ENCODE assay signal across 8 cellular contexts in genomic region chr16:3182608-3183444, GRCh38. TPM values are rescaled to one million over a fixed set of nuclear protein-coding genes. Genes with fewer than 3 reads are reported as not detected.
DNase-seq lines count a peak whose midpoint lies in the region; ATAC-seq and TF ChIP-seq lines count a peak whose summit lies in the region.

No MANE protein-coding gene starts in this region.

- DNase-seq in CD4-positive, alpha-beta T cell: peak in 4 of 10 experiments; percentile 16 to 35 (median 26)
- DNase-seq in HT1080 (ENCODE audit: low read depth): peak; percentile 87
- peak; percentile 77 for DNase-seq in activated CD4-positive, alpha-beta memory T cell treated with anti-CD3 and anti-CD28 coated beads for 36 hours
- no peak for DNase-seq in esophagus muscularis mucosa (ENCODE audit: extremely low spot score)
- no peak for DNase-seq in T-helper 9 cell
- DNase-seq in Karpas-422: no peak
- no peak for DNase-seq in GM19238 (ENCODE audit: insufficient read length, low spot score)

- no peak overlapping the region for H3K4me2 ChIP-seq in Karpas-422 (ENCODE audit: low read depth, low read length, poor library complexity, severe bottlenecking)

- peak; percentile 45 for ATAC-seq in CD4-positive, alpha-beta T cell (ENCODE audit: poor library complexity)

- no peaks in the 10 kb centered on the region for H3K9me2 ChIP-seq in Karpas-422 (replicated peaks; ENCODE audit: insufficient read depth, low read length)

- H3K9me3 Mint-ChIP-seq in CD4-positive, alpha-beta T cell: peaks cover 4% of the 10 kb centered on the region
- no peaks in the 10 kb centered on the region for H3K9me3 Mint-ChIP-seq in activated CD4-positive, alpha-beta memory T cell treated with anti-CD3 and anti-CD28 coated beads for 36 hours

- peak; percentile 38 for TF ChIP-seq CTCF in CD4-positive, alpha-beta T cell (IDR thresholded peaks at IDR 0.05)
- TF ChIP-seq CTCF in esophagus muscularis mucosa (IDR thresholded peaks at IDR 0.05): peak in 1 of 3 experiments; percentile 24

- intact Hi-C loops in CD4-positive, alpha-beta T cell (cut with DNase I, micrococcal nuclease): loop anchor here (5.0 to 10.0 kb wide), 2 partner anchors 82 to 274 kb away; no protein-coding TSS in a partner anchor
- intact Hi-C loops in activated CD4-positive, alpha-beta memory T cell treated with anti-CD3 and anti-CD28 coated beads for 36 hours (cut with micrococcal nuclease): loop anchor here (2.0 to 5.0 kb wide), 2 partner anchors 30 to 34 kb away; no protein-coding TSS in a partner anchor
- intact Hi-C loops in esophagus muscularis mucosa (cut with DNase I): no loop called here

- H3K9ac ChIP-seq in Karpas-422 (ENCODE audit: low read length): no peak overlapping the region

- H3K27ac ChIP-seq in CD4-positive, alpha-beta T cell (ENCODE audit: low read depth, low read length): no peak overlapping the region
- H3K27ac ChIP-seq in esophagus muscularis mucosa (replicated peaks in 1 of 4) (no peak overlapping the region), Karpas-422 (ENCODE audit: low read length) (no peak overlapping the region)

- H2AFZ ChIP-seq in neuron (ENCODE audit: low read depth, low read length) (peak overlapping the region; percentile 80), Karpas-422 (ENCODE audit: low read length) (no peak overlapping the region)

- peaks cover 10 to 16% (median 14%) of the 10 kb centered on the region in 4 donors for H3K4me1 ChIP-seq in esophagus muscularis mucosa
- H3K4me1 ChIP-seq in neuron (ENCODE audit: insufficient read depth, low read length): peaks cover 9% of the 10 kb centered on the region
- no peaks in the 10 kb centered on the region for H3K4me1 ChIP-seq in Karpas-422 (ENCODE audit: low read length)

- TF ChIP-seq EP300 in esophagus muscularis mucosa (IDR thresholded peaks at IDR 0.05): no peak

- no peaks in the 10 kb centered on the region for H3K9me3 ChIP-seq in CD4-positive, alpha-beta T cell (ENCODE audit: control insufficient read depth, low read length)
- no peaks in the 10 kb centered on the region for H3K9me3 ChIP-seq in esophagus muscularis mucosa
- no peaks in the 10 kb centered on the region for H3K9me3 ChIP-seq in neuron (ENCODE audit: low read length)
- H3K9me3 ChIP-seq in Karpas-422 (ENCODE audit: low read length): no peaks in the 10 kb centered on the region

- CTCF ChIA-PET in CD4-positive, alpha-beta T cell (lab: Charles Lee): interaction anchor here (1.1 to 2.0 kb wide), 4 partner anchors 9 to 53 kb away, joined by 3 to 5 read pairs (median 3); no protein-coding TSS in a partner anchor
- CTCF ChIA-PET in activated CD4-positive, alpha-beta memory T cell treated with anti-CD3 and anti-CD28 coated beads for 36 hours (lab: Charles Lee): interaction anchor here (0.9 to 2.5 kb wide), 13 partner anchors 9 to 218 kb away, joined by 3 to 11 read pairs (median 4); partner anchors contain the start of genes ZNF174, ZNF200, ZNF263 and ZSCAN32

- no peaks in the 10 kb centered on the region for H3K79me2 ChIP-seq in Karpas-422 (ENCODE audit: low read length)

- POLR2A ChIA-PET in CD4-positive, alpha-beta T cell (lab: Charles Lee): interaction anchor here (0.6 to 3.9 kb wide), 8 partner anchors 8 to 274 kb away, joined by 3 to 26 read pairs (median 6); partner anchors contain the start of gene ZNF263
- POLR2A ChIA-PET in activated CD4-positive, alpha-beta memory T cell treated with anti-CD3 and anti-CD28 coated beads for 36 hours (lab: Charles Lee): no interaction called here

- peak overlapping the region; percentile 82 for H3K4me3 Mint-ChIP-seq in CD4-positive, alpha-beta T cell
- peak overlapping the region; percentile 78 for H3K4me3 Mint-ChIP-seq in activated CD4-positive, alpha-beta memory T cell treated with anti-CD3 and anti-CD28 coated beads for 36 hours

- no peak overlapping the region for H3K27ac Mint-ChIP-seq in CD4-positive, alpha-beta T cell
- H3K27ac Mint-ChIP-seq in activated CD4-positive, alpha-beta memory T cell treated with anti-CD3 and anti-CD28 coated beads for 36 hours: peak overlapping the region; percentile 84

- peaks cover 2% of the 10 kb centered on the region for H3K36me3 Mint-ChIP-seq in CD4-positive, alpha-beta T cell (ENCODE audit: low read depth)
- peaks cover 8% of the 10 kb centered on the region for H3K36me3 Mint-ChIP-seq in activated CD4-positive, alpha-beta memory T cell treated with anti-CD3 and anti-CD28 coated beads for 36 hours

- H3K27me3 Mint-ChIP-seq in CD4-positive, alpha-beta T cell: peaks cover 91% of the 10 kb centered on the region
- peaks cover 70% of the 10 kb centered on the region for H3K27me3 Mint-ChIP-seq in activated CD4-positive, alpha-beta memory T cell treated with anti-CD3 and anti-CD28 coated beads for 36 hours

- H3K4me1 Mint-ChIP-seq in CD4-positive, alpha-beta T cell (ENCODE audit: low read depth): peaks cover 34% of the 10 kb centered on the region
- peaks cover 27% of the 10 kb centered on the region for H3K4me1 Mint-ChIP-seq in activated CD4-positive, alpha-beta memory T cell treated with anti-CD3 and anti-CD28 coated beads for 36 hours (ENCODE audit: low read depth)

- peak overlapping the region in 3 of 4 donors; percentile 6 to 32 (median 32) for H3K4me3 ChIP-seq in esophagus muscularis mucosa
- H3K4me3 ChIP-seq in neuron (ENCODE audit: low read length): peak overlapping the region; percentile 55
- no peak overlapping the region for H3K4me3 ChIP-seq in Karpas-422 (ENCODE audit: low read length)

- H4K20me1 ChIP-seq in Karpas-422 (ENCODE audit: insufficient read depth, low read depth, low read length): no peaks in the 10 kb centered on the region

- H3K36me3 ChIP-seq in esophagus muscularis mucosa (no peaks in the 10 kb centered on the region), neuron (ENCODE audit: insufficient read depth, low read length) (no peaks in the 10 kb centered on the region), Karpas-422 (ENCODE audit: insufficient read depth, low read length) (no peaks in the 10 kb centered on the region)

- TF ChIP-seq POLR2A in esophagus muscularis mucosa (IDR thresholded peaks at IDR 0.05; ENCODE audit: low read depth): no peak

- H3K27me3 ChIP-seq in CD4-positive, alpha-beta T cell (ENCODE audit: control insufficient read depth, insufficient read depth, low read length): peaks cover 65% of the 10 kb centered on the region
- peaks cover 11 to 100% (median 70%) of the 10 kb centered on the region in 4 donors for H3K27me3 ChIP-seq in esophagus muscularis mucosa
- peaks cover 59% of the 10 kb centered on the region for H3K27me3 ChIP-seq in neuron (ENCODE audit: insufficient read depth, low read length)
- H3K27me3 ChIP-seq in Karpas-422 (ENCODE audit: low read length): no peaks in the 10 kb centered on the region

- 1% methylated on average over 40 of the region's 72 CpGs for WGBS in esophagus muscularis mucosa

RNA-seq across cellular contexts. Expression of gene OR1F1, which starts 5.2 kb away (rescaled TPM):
- total RNA-seq in CD4-positive, alpha-beta T cell: not detected
- total RNA-seq in HT1080 (2014; rRNA removed; shearing (Covaris generic)): not detected in 2 replicates
- polyA plus RNA-seq in HT1080 (2015; cell fraction: cytosol; rRNA removed): not detected in 2 replicates
- polyA plus RNA-seq in HT1080 (2015; cell fraction: nucleus; rRNA removed): 0.35 TPM in 1 of 2 replicates, not detected in the other
- not detected for total RNA-seq in activated CD4-positive, alpha-beta memory T cell treated with anti-CD3 and anti-CD28 coated beads for 36 hours
- total RNA-seq in esophagus muscularis mucosa: not detected
- total RNA-seq in Karpas-422 (2014; rRNA removed; shearing (Covaris generic); ENCODE audit: low replicate concordance): not detected in 2 replicates

RNA-seq across cellular contexts. Expression of gene ZNF213, which starts 48.0 kb away (rescaled TPM):
- 1 to 10 TPM; 1.6 to 2.2 TPM for total RNA-seq in CD4-positive, alpha-beta T cell
- total RNA-seq in HT1080 (2014; rRNA removed; shearing (Covaris generic)): 3.8 and 4.6 TPM in 2 replicates
- polyA plus RNA-seq in HT1080 (2015; cell fraction: cytosol; rRNA removed): 9.6 and 9.9 TPM in 2 replicates
- 6.5 and 8.4 TPM in 2 replicates for polyA plus RNA-seq in HT1080 (2015; cell fraction: nucleus; rRNA removed)
- 1 to 10 TPM; 9.0 TPM for total RNA-seq in activated CD4-positive, alpha-beta memory T cell treated with anti-CD3 and anti-CD28 coated beads for 36 hours
- total RNA-seq in esophagus muscularis mucosa: 10 to 100 TPM in 3 of 4 donors, 1 to 10 TPM in 1; 8.4 to 18.3 (median 13.5) TPM
- total RNA-seq in Karpas-422 (2014; rRNA removed; shearing (Covaris generic); ENCODE audit: low replicate concordance): 2.0 and 8.0 TPM in 2 replicates

RNA-seq across cellular contexts. Expression of gene ZNF200, which starts 52.1 kb away (rescaled TPM):
- total RNA-seq in CD4-positive, alpha-beta T cell: 1 to 10 TPM; 7.0 to 7.2 TPM
- total RNA-seq in HT1080 (2014; rRNA removed; shearing (Covaris generic)): 12.5 and 13.2 TPM in 2 replicates
- polyA plus RNA-seq in HT1080 (2015; cell fraction: cytosol; rRNA removed): 6.5 and 7.2 TPM in 2 replicates
- polyA plus RNA-seq in HT1080 (2015; cell fraction: nucleus; rRNA removed): 18.6 and 21.2 TPM in 2 replicates
- 10 to 100 TPM; 10.6 to 11.5 TPM for total RNA-seq in activated CD4-positive, alpha-beta memory T cell treated with anti-CD3 and anti-CD28 coated beads for 36 hours
- 1 to 10 TPM; 5.8 to 8.2 (median 7.1) TPM for total RNA-seq in esophagus muscularis mucosa
- 8.5 and 12.1 TPM in 2 replicates for total RNA-seq in Karpas-422 (2014; rRNA removed; shearing (Covaris generic); ENCODE audit: low replicate concordance)

Comparison
In these comparisons a context has a peak if more than half of its experiments do, and no peak if none do; other contexts are left out.
1. DNase-seq: peak in HT1080 (single experiment) and activated CD4-positive, alpha-beta memory T cell treated with anti-CD3 and anti-CD28 coated beads for 36 hours (single experiment); none in esophagus muscularis mucosa (single experiment), T-helper 9 cell (single experiment), Karpas-422 (single experiment) and GM19238 (single experiment).